Comparison of ENCODE assay signal across 8 cellular contexts in the genomic region with DNA sequence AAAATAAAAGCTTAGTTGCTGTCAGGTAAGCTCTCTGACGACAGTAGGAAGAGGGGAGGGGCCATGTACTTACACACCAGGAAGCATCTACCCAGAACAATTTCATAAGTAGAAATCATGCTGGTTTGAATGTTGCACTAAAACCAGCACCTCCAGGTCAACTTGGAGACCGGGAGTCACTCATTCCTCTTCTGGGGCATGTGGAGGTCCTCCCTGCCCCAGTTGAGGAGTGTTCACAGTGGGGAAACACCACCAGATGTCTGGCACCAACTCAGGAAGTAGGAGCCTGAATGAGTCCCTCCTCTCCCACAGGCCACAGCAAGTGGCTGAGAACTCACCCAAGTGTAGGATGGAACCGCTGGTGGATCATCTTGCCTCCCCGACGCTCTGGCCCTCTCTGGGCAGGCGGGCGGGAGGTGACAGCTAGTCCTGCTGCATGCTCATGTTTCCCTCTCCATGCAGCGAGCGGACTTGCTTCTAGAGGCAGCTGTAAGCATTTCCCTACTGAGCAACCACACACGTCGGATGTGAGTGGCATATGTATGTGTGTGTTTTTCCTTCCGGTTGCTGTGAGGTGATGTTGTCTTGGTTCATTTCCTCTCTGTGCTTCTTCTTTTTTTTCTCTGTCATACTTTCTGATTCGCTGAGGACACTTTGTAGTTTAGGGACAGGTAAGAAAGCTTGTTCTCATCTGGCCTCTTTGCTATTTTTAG.
A peak's percentile ranks its signal among the peaks of the same experiment; 100 is the strongest.
DNase-seq lines count a peak whose midpoint lies in the region; ATAC-seq and TF ChIP-seq lines count a peak whose summit lies in the region.

No MANE protein-coding gene starts in this region.

- H3K4me3 Mint-ChIP-seq in activated CD4-positive, alpha-beta T cell treated with anti-CD3 and anti-CD28 coated beads for 36 hours: peak overlapping the region; percentile 78
- no peak overlapping the region for H3K4me3 Mint-ChIP-seq in mesothelial cell of epicardium

- peak overlapping the region; percentile 88 for H3K27ac Mint-ChIP-seq in activated CD4-positive, alpha-beta T cell treated with anti-CD3 and anti-CD28 coated beads for 36 hours
- no peak overlapping the region for H3K27ac Mint-ChIP-seq in mesothelial cell of epicardium

- DNase-seq in GM19240 (ENCODE audit: insufficient read length, low spot score) (peak; percentile 43), occipital lobe (lab: John Stamatoyannopoulos, UW) (no peak), NCI-H1930 (lab: John Stamatoyannopoulos, UW) (no peak), mesothelial cell of epicardium (ENCODE audit: low spot score in 2 of 2, unreplicated experiment in 2 of 2) (no peak)
- peak; percentile 80 for DNase-seq in activated CD4-positive, alpha-beta T cell treated with anti-CD3 and anti-CD28 coated beads for 36 hours
- peak; percentile 70 for DNase-seq in stimulated activated CD4-positive, alpha-beta T cell treated with anti-CD3 and anti-CD28 coated beads, Interleukin-4, amount 100 ng/mL, for 24 hours

- CTCF ChIA-PET in activated CD4-positive, alpha-beta T cell treated with anti-CD3 and anti-CD28 coated beads for 36 hours (lab: Charles Lee): interaction anchor here (0.7 to 3.0 kb wide), 9 partner anchors 14 to 159 kb away, joined by 3 to 12 read pairs (median 5); no protein-coding TSS in a partner anchor

- TF ChIP-seq CTCF in mesothelial cell of epicardium (IDR thresholded peaks at IDR 0.05; ENCODE audit: unreplicated experiment): no peak

- peak; percentile 83 for ATAC-seq in HG03342 (IDR thresholded peaks at IDR 0.05; ENCODE audit: unreplicated experiment)
- peak; percentile 93 for ATAC-seq in activated CD4-positive, alpha-beta T cell treated with anti-CD3 and anti-CD28 coated beads for 36 hours
- ATAC-seq in esophagus mucosa: peak; percentile 76

- peaks cover 6% of the 10 kb centered on the region for H3K9me3 Mint-ChIP-seq in activated CD4-positive, alpha-beta T cell treated with anti-CD3 and anti-CD28 coated beads for 36 hours (ENCODE audit: low read depth)
- peaks cover 8% of the 10 kb centered on the region for H3K9me3 Mint-ChIP-seq in mesothelial cell of epicardium

- H3K36me3 Mint-ChIP-seq in activated CD4-positive, alpha-beta T cell treated with anti-CD3 and anti-CD28 coated beads for 36 hours (ENCODE audit: low read depth): peaks cover 21% of the 10 kb centered on the region
- peaks cover 2% of the 10 kb centered on the region for H3K36me3 Mint-ChIP-seq in mesothelial cell of epicardium

- intact Hi-C loops in activated CD4-positive, alpha-beta T cell treated with anti-CD3 and anti-CD28 coated beads for 36 hours (cut with DNase I, micrococcal nuclease): loop anchor here (1.0 to 2.0 kb wide), 10 partner anchors 8 to 158 kb away; a partner anchor contains a TSS

- POLR2A ChIA-PET in activated CD4-positive, alpha-beta T cell treated with anti-CD3 and anti-CD28 coated beads for 36 hours (lab: Charles Lee): interaction anchor here (0.6 to 1.4 kb wide), 5 partner anchors 13 to 57 kb away, joined by 3 to 7 read pairs (median 3); no protein-coding TSS in a partner anchor

- peaks cover 56% of the 10 kb centered on the region for H3K4me1 Mint-ChIP-seq in activated CD4-positive, alpha-beta T cell treated with anti-CD3 and anti-CD28 coated beads for 36 hours
- H3K4me1 Mint-ChIP-seq in mesothelial cell of epicardium: peaks cover 19% of the 10 kb centered on the region

- H3K27me3 Mint-ChIP-seq in activated CD4-positive, alpha-beta T cell treated with anti-CD3 and anti-CD28 coated beads for 36 hours: peaks cover 2% of the 10 kb centered on the region
- no peaks in the 10 kb centered on the region for H3K27me3 Mint-ChIP-seq in mesothelial cell of epicardium (ENCODE audit: low read depth)

Comparison
In these comparisons a context has a peak if more than half of its experiments do, and no peak if none do; other contexts are left out.
1. DNase-seq: peak in GM19240 (single experiment), activated CD4-positive, alpha-beta T cell treated with anti-CD3 and anti-CD28 coated beads for 36 hours (single experiment) and stimulated activated CD4-positive, alpha-beta T cell treated with anti-CD3 and anti-CD28 coated beads, Interleukin-4, amount 100 ng/mL, for 24 hours (single experiment); none in occipital lobe (single experiment), NCI-H1930 (0 of 2) and mesothelial cell of epicardium (0 of 2).
2. Peak in every context shown above with its lines, with median percentiles within 50 percentile points of each other: ATAC-seq.